8 cellular contexts compared by ENCODE assay signal in the genomic region with DNA sequence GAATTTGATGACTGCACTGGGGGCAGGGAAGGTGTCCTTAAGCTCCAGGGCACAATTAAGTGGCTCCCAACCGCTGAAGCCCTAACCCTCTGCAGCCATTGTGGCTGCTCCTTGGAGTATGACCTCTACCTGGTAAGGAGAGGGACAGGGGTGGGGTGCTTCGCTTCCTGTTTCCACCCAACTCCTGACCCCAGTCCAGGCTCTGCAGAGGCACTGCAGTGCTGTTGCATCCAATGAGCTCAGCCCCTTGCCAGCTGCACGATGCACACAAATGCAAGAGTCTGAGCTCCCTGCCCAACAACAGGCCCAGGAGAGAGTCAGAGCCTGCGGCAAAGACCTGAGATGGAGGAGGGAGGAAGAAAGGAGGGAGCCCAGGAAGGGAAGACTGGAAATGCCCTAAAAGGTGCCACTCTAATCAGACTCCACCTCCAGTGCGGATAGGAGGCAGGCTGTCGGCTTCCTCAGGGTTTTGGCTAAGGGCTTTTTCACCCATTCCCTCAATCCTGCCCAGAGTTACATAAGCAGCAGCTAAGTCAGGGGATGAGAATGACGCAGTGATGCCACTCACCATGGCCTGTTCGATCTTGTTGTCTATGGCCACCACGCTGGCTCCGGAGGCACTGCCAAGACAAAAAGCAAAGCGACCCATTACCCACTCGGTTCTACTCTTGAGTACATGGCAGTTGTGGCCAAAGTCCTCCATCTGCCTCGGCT.
DNase-seq lines count a peak whose midpoint lies in the region; ATAC-seq and TF ChIP-seq lines count a peak whose summit lies in the region.

No MANE protein-coding gene starts in this region.

- no peak overlapping the region for H3K9ac ChIP-seq in endodermal cell (ENCODE audit: extremely low read depth, low read length, poor library complexity, severe bottlenecking)

- 30 to 61% methylated on average over 2 to 13 of the region's 13 CpGs for WGBS in endodermal cell (ENCODE audit: insufficient coverage in 1 of 2, insufficient read length in 1 of 2), 2 experiments

- H3K27me3 Mint-ChIP-seq in endodermal cell (ENCODE audit: insufficient read depth) (peaks cover 35% of the 10 kb centered on the region), natural killer cell (ENCODE audit: low read depth in 2 of 2) (peaks cover 3 to 8% of the 10 kb centered on the region in 2 donors)

- peak overlapping the region; percentile 66 for H3K4me3 ChIP-seq in SJSA1
- H3K4me3 ChIP-seq in endodermal cell (ENCODE audit: low read length): peak overlapping the region; percentile 75

- peaks cover 28% of the 10 kb centered on the region for H3K4me1 ChIP-seq in SJSA1 (replicated peaks)
- no peaks in the 10 kb centered on the region for H3K4me1 ChIP-seq in endodermal cell (ENCODE audit: control insufficient read depth, insufficient read depth, low read length)

- H3K4me1 Mint-ChIP-seq in endodermal cell (peaks cover 24% of the 10 kb centered on the region), natural killer cell (peaks cover 61 to 67% of the 10 kb centered on the region in 2 donors)

- ATAC-seq in natural killer cell: no peak
- no peak for ATAC-seq in GM21528 (IDR thresholded peaks at IDR 0.05; ENCODE audit: low FRiP score, unreplicated experiment)
- no peak for ATAC-seq in GM19397 (IDR thresholded peaks at IDR 0.05; ENCODE audit: unreplicated experiment)
- no peak for ATAC-seq in left colon

- H3K27ac Mint-ChIP-seq in endodermal cell (peak overlapping the region; percentile 65), natural killer cell (peak overlapping the region; percentile 99)

- H3K27me3 ChIP-seq in SJSA1 (replicated peaks) (no peaks in the 10 kb centered on the region), endodermal cell (ENCODE audit: control insufficient read depth, insufficient read depth, low read length, poor library complexity, severe bottlenecking) (peaks cover 14% of the 10 kb centered on the region)

- H3K4me3 Mint-ChIP-seq in endodermal cell (peak overlapping the region; percentile 65), natural killer cell (peak overlapping the region; percentile 97)

- TF ChIP-seq CTCF in endodermal cell (conservative IDR thresholded peaks at IDR 0.05) (no peak), natural killer cell (IDR thresholded peaks at IDR 0.05) (no peak)

- no peaks in the 10 kb centered on the region for H3K9me3 Mint-ChIP-seq in endodermal cell
- no peaks in the 10 kb centered on the region for H3K9me3 Mint-ChIP-seq in natural killer cell

- DNase-seq in ELR (ENCODE audit: low read depth) (peak; percentile 22), SJSA1 (ENCODE audit: low read depth in 1 of 2, low spot score in 2 of 2) (no peak), endodermal cell (peak; percentile 60), natural killer cell (no peak), COR-L47 (lab: John Stamatoyannopoulos, UW) (no peak), left colon (no peak)

- intact Hi-C loops in natural killer cell (cut with micrococcal nuclease): loop anchor here (2.0 to 5.0 kb wide), 2 partner anchors 27 to 58 kb away; no protein-coding TSS in a partner anchor
- intact Hi-C loops in left colon (cut with DNase I, micrococcal nuclease): loop anchor here in 1 of 2 donors (5.0 kb wide), 1 partner anchor 62 kb away; the partner anchor contains the start of genes NCBP2L and TSC22D3

- H3K36me3 Mint-ChIP-seq in endodermal cell (ENCODE audit: low read depth) (no peaks in the 10 kb centered on the region), natural killer cell (no peaks in the 10 kb centered on the region)

- H3K9me3 ChIP-seq in SJSA1 (replicated peaks): no peaks in the 10 kb centered on the region
- no peaks in the 10 kb centered on the region for H3K9me3 ChIP-seq in endodermal cell (ENCODE audit: control insufficient read depth, low read length)

- H3K36me3 ChIP-seq in SJSA1 (peaks cover 28% of the 10 kb centered on the region), endodermal cell (ENCODE audit: control insufficient read depth, insufficient read depth, low read length) (no peaks in the 10 kb centered on the region)

- H3K27ac ChIP-seq in SJSA1 (peak overlapping the region; percentile 96), endodermal cell (ENCODE audit: low read depth, low read length) (no peak overlapping the region)

Comparison
In these comparisons a context has a peak if more than half of its experiments do, and no peak if none do; other contexts are left out.
1. DNase-seq: peak in ELR (single experiment) and endodermal cell (single experiment); none in SJSA1 (0 of 2), natural killer cell (single experiment), COR-L47 (single experiment) and left colon (0 of 2).